Comparison of ENCODE assay signal across 8 cellular contexts in genomic region chr11:86183694-86184093, GRCh38.
A peak's percentile ranks its signal among the peaks of the same experiment; 100 is the strongest.
DNase-seq lines count a peak whose midpoint lies in the region; ATAC-seq and TF ChIP-seq lines count a peak whose summit lies in the region.

No MANE protein-coding gene starts in this region.

- no peak for TF ChIP-seq CTCF in left ventricle myocardium inferior (IDR thresholded peaks at IDR 0.05; ENCODE audit: borderline replicate concordance)
- no peak for TF ChIP-seq CTCF in RWPE2 (IDR thresholded peaks at IDR 0.05; ENCODE audit: poor library complexity, severe bottlenecking)
- TF ChIP-seq CTCF in heart right ventricle (IDR thresholded peaks at IDR 0.05), result no peak

- H3K9me3 ChIP-seq in left ventricle myocardium inferior (replicated peaks) (no peaks in the 10 kb centered on the region), RWPE2 (ENCODE audit: severe bottlenecking) (no peaks in the 10 kb centered on the region), heart right ventricle (no peaks in the 10 kb centered on the region)

- H3K27ac ChIP-seq in left ventricle myocardium inferior (replicated peaks), result peak overlapping the region; percentile 51
- H3K27ac ChIP-seq in RWPE2 (ENCODE audit: poor library complexity, severe bottlenecking), result peak overlapping the region; percentile 84
- peak overlapping the region in 2 of 10 donors; percentile 25 to 74 for H3K27ac ChIP-seq in heart right ventricle

- H3K27me3 ChIP-seq in left ventricle myocardium inferior (ENCODE audit: low read depth) (no peaks in the 10 kb centered on the region), RWPE2 (ENCODE audit: insufficient read depth, poor library complexity, severe bottlenecking) (no peaks in the 10 kb centered on the region), heart right ventricle (no peaks in the 10 kb centered on the region)

- intact Hi-C loops in left ventricle myocardium inferior (cut with micrococcal nuclease) (no loop called here), cardiac septum (cut with DNase I) (no loop called here), heart right ventricle (cut with DNase I) (no loop called here)

- H3K4me3 ChIP-seq in left ventricle myocardium inferior, result no peak overlapping the region
- H3K4me3 ChIP-seq in RWPE2 (ENCODE audit: severe bottlenecking), result no peak overlapping the region
- no peak overlapping the region for H3K4me3 ChIP-seq in heart right ventricle

- ATAC-seq in RWPE2 (ENCODE audit: low read depth) (peak; percentile 67), GM19035 (IDR thresholded peaks at IDR 0.05; ENCODE audit: unreplicated experiment) (no peak), GM21423 (IDR thresholded peaks at IDR 0.05; ENCODE audit: unreplicated experiment) (no peak), heart right ventricle (no peak)

- H3K4me1 ChIP-seq in left ventricle myocardium inferior, result peaks cover 54% of the 10 kb centered on the region
- H3K4me1 ChIP-seq in RWPE2 (ENCODE audit: insufficient read depth, poor library complexity, severe bottlenecking), result peaks cover 18% of the 10 kb centered on the region
- peaks cover 0 to 64% (median 48%) of the 10 kb centered on the region in 9 donors for H3K4me1 ChIP-seq in heart right ventricle

- no peak for DNase-seq in left ventricle myocardium inferior
- DNase-seq in cardiac septum (ENCODE audit: low spot score), result no peak
- DNase-seq in RWPE2 (ENCODE audit: low spot score), result no peak
- peak; percentile 34 for DNase-seq in fibroblast of peridontal ligament (ENCODE audit: extremely low read depth)
- no peak for DNase-seq in NOMO-1 treated with dmso at 0.1 percent for 144 hours (lab: John Stamatoyannopoulos, UW; ENCODE audit: unreplicated experiment)
- DNase-seq in heart right ventricle, result no peak

- H3K36me3 ChIP-seq in left ventricle myocardium inferior (no peaks in the 10 kb centered on the region), RWPE2 (ENCODE audit: low read depth) (no peaks in the 10 kb centered on the region), heart right ventricle (no peaks in the 10 kb centered on the region)

- WGBS in heart right ventricle, 2 donors, result 71 to 72% methylated on average over 2 of the region's 2 CpGs
